In the genomic region with DNA sequence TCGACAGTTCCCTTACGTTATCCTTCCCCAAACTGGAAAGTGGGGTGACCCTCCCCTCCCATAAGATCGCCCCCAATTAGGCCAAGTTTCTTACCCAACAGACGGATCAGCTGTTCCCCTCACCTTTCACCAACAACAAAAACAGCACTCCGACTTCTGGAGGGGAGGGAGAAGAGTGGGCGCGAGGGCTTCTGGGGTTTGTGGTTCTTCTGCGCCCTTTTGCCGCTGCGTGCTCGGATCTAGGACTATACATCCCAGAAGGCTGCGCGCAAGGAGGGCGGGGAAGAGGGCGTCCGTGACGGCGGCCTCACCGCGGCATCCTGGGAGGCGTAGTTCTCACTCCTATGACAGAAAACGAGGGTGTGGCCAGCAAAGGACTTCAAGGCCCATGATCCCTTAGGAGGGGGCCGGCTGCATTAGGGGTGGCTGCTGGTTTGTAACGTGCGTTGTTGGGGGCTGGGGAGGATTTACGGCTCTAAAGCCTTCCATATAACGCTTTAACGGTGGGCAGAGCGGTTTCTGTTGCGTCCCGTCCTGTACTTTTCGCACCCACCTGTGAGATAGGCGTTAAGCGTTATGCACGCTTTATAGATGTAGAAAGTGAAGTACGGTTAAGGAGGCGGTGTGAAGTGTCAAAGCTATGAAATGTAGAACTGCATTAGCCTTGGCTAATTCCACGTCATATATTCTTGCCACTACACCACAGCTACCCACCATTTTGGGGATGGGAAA, we compare ENCODE assay signal across 8 cellular contexts. TPM values are rescaled to one million over a fixed set of nuclear protein-coding genes. Genes with fewer than 3 reads are reported as not detected.
A peak's percentile ranks its signal among the peaks of the same experiment; 100 is the strongest.
DNase-seq lines count a peak whose midpoint lies in the region; ATAC-seq lines count a peak whose summit lies in the region.

A gene with protein sequence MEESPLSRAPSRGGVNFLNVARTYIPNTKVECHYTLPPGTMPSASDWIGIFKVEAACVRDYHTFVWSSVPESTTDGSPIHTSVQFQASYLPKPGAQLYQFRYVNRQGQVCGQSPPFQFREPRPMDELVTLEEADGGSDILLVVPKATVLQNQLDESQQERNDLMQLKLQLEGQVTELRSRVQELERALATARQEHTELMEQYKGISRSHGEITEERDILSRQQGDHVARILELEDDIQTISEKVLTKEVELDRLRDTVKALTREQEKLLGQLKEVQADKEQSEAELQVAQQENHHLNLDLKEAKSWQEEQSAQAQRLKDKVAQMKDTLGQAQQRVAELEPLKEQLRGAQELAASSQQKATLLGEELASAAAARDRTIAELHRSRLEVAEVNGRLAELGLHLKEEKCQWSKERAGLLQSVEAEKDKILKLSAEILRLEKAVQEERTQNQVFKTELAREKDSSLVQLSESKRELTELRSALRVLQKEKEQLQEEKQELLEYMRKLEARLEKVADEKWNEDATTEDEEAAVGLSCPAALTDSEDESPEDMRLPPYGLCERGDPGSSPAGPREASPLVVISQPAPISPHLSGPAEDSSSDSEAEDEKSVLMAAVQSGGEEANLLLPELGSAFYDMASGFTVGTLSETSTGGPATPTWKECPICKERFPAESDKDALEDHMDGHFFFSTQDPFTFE (minus strand): TSS at position 143 of the 732 bp plus-strand sequence. CDS start 2,210 bp downstream, outside the sequence.

- peak; percentile 96 for ATAC-seq in GM19351 (IDR thresholded peaks at IDR 0.05; ENCODE audit: unreplicated experiment)
- peak; percentile 99 for ATAC-seq in HG03521 (IDR thresholded peaks at IDR 0.05; ENCODE audit: unreplicated experiment)
- peak; percentile 99 for ATAC-seq in left colon

- peak within 1 kb of the TSS; percentile 84 to 99 (median 95) for H3K4me2 ChIP-seq in BLaER1 treated with 17β-estradiol and CSF1 and Interleukin-3, amounts not matched to agents 10 nM and 100 nM

- no peaks in the 10 kb centered on the region for H3K27me3 ChIP-seq in BLaER1 treated with 17β-estradiol and CSF1 and Interleukin-3, amounts not matched to agents 10 nM and 100 nM

- H3K9ac ChIP-seq in BLaER1 treated with 17β-estradiol and CSF1 and Interleukin-3, amounts not matched to agents 10 nM and 100 nM: peak within 1 kb of the TSS; percentile 67 to 88 (median 79)

- DNase-seq in NCI-H748 (lab: John Stamatoyannopoulos, UW; ENCODE audit: unreplicated experiment) (peak; percentile 99), cortex of kidney (lab: John Stamatoyannopoulos, UW) (peak; percentile 41), left colon (peak; percentile 98)
- peak; percentile 97 for DNase-seq in activated CD4-positive, alpha-beta T cell treated with anti-CD3 and anti-CD28 coated beads, Interleukin-2, amount 50 U/mL, for 1 hour
- DNase-seq in stimulated activated CD4-positive, alpha-beta T cell treated with anti-CD3 and anti-CD28 coated beads, Interleukin-1b, Interleukin-23, amount 100 ng/mL, for 48 hours: peak; percentile 97

- H4K20me1 ChIP-seq in BLaER1 treated with 17β-estradiol and CSF1 and Interleukin-3, amounts not matched to agents 10 nM and 100 nM: peaks cover 0 to 19% (median 0%) of the 10 kb centered on the region in 11 experiments; a peak in 2 of 22 replicates

- H3K4me3 ChIP-seq in BLaER1 treated with 17β-estradiol and CSF1 and Interleukin-3, amounts not matched to agents 10 nM and 100 nM: peak within 1 kb of the TSS; percentile 76 to 96 (median 80)

- H3K36me3 ChIP-seq in BLaER1 treated with 17β-estradiol and CSF1 and Interleukin-3, amounts not matched to agents 10 nM and 100 nM: peaks cover 13 to 30% (median 24%) of the 10 kb centered on the region in 11 experiments; a peak in 18 of 22 replicates

- intact Hi-C loops in left colon (cut with DNase I, micrococcal nuclease): no loop called here

- peak within 1 kb of the TSS in 9 of 11 experiments; percentile 52 to 81 (median 61); a peak in 17 of 22 replicates for H3K27ac ChIP-seq in BLaER1 treated with 17β-estradiol and CSF1 and Interleukin-3, amounts not matched to agents 10 nM and 100 nM

- no peaks in the 10 kb centered on the region for H3K9me3 ChIP-seq in BLaER1 treated with 17β-estradiol and CSF1 and Interleukin-3, amounts not matched to agents 10 nM and 100 nM (replicated peaks in 1 of 11)

- H3K4me1 ChIP-seq in BLaER1 treated with 17β-estradiol and CSF1 and Interleukin-3, amounts not matched to agents 10 nM and 100 nM: peaks cover 14 to 24% (median 19%) of the 10 kb centered on the region in 10 experiments

RNA-seq across cellular contexts. Expression of the gene that starts here (rescaled TPM):
- total RNA-seq in left colon: 10 to 100 TPM; 65.0 to 91.0 TPM

Comparison
In these comparisons a context has a peak if more than half of its experiments do, and no peak if none do; other contexts are left out.
1. Peak in every context shown above with its lines: DNase-seq, ATAC-seq, H3K4me3 ChIP-seq and H3K27ac ChIP-seq.
2. DNase-seq: peak in every context shown above with its lines; median percentile 99 in NCI-H748; 98 in left colon; 97 in activated CD4-positive, alpha-beta T cell treated with anti-CD3 and anti-CD28 coated beads, Interleukin-2, amount 50 U/mL, for 1 hour; 97 in stimulated activated CD4-positive, alpha-beta T cell treated with anti-CD3 and anti-CD28 coated beads, Interleukin-1b, Interleukin-23, amount 100 ng/mL, for 48 hours; 41 in cortex of kidney.